Comparison of ENCODE assay signal across 19 cellular contexts in the genomic region with DNA sequence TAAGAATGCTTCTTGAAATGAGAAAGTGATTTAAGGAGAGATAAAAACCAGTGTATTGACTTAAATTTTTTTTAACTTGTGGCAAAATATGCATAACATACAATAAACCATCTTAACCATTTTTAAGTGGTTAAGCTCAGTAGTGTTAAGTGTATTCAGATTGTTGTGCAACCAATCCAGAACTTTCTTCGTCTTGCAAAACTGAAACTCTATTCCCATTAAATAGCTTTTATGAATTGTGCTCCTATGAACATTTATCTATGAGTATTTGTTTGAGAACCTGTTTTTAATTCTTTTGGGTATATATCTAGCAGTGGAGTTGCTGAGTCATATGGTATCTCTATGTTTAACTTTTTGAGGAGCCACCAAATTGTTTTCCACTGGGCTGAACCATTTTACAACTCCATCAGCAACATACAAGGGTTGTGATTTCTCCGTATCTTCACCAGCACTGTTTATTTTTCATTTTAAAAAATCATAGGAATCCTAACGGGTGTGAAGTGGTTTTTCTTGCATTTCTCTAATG.
DNase-seq lines count a peak whose midpoint lies in the region; ATAC-seq and TF ChIP-seq lines count a peak whose summit lies in the region.
"Had no signal": no experiment of that assay in that cellular context is flagged by ENCODE, and none has a peak within 500 bp of the region (broad histone marks: within the 10 kb centered on the region; RNA-seq: fewer than 3 reads in every experiment).

No MANE protein-coding gene starts in this region.

- no peaks in the 10 kb centered on the region for H4K20me1 ChIP-seq in GM23248 (ENCODE audit: insufficient read depth)
- H4K20me1 ChIP-seq: BLaER1 had no signal

- H3K27ac ChIP-seq in GM23248 = no peak overlapping the region
- H3K27ac ChIP-seq: 22Rv1, BLaER1, C4-2B had no signal

- no peak overlapping the region for H3K27ac Mint-ChIP-seq in activated CD4-positive, alpha-beta T cell treated with anti-CD3 and anti-CD28 coated beads, Interleukin-2, amount 10 ng/mL, durations not matched to agents 24 days and 14 days
- H3K27ac Mint-ChIP-seq in activated CD8-positive, alpha-beta memory T cell treated with anti-CD3 and anti-CD28 coated beads, Interleukin-2, amount 10 ng/mL, durations not matched to agents 7 days and 5 days = no peak overlapping the region
- H3K27ac Mint-ChIP-seq in MCF 10A (ENCODE audit: low read depth, unreplicated experiment) = no peak overlapping the region
- H3K27ac Mint-ChIP-seq: B cell; CD4-positive, CD25-positive, alpha-beta regulatory T cell; CD8-positive, alpha-beta T cell had no signal

- in situ Hi-C loops in GM23248 (cut with MboI) = no loop called here

- H3K9me3 ChIP-seq in GM23248 (ENCODE audit: low read depth) (no peaks in the 10 kb centered on the region), adipocyte (ENCODE audit: control insufficient read depth, low read length) (no peaks in the 10 kb centered on the region)
- H3K9me3 ChIP-seq: BLaER1, Caco-2 had no signal

- intact Hi-C loops in activated CD4-positive, alpha-beta T cell treated with anti-CD3 and anti-CD28 coated beads, Interleukin-2, amount 10 ng/mL, durations not matched to agents 24 days and 14 days (cut with micrococcal nuclease) = no loop called here
- intact Hi-C loops in MCF 10A (cut with micrococcal nuclease) = no loop called here

- no peaks in the 10 kb centered on the region for H3K9me2 ChIP-seq in GM23248 (ENCODE audit: insufficient read depth)

- H3F3A ChIP-seq in GM23248 (ENCODE audit: insufficient read depth) = no peaks in the 10 kb centered on the region

- H3K27me3 Mint-ChIP-seq in activated CD4-positive, alpha-beta T cell treated with anti-CD3 and anti-CD28 coated beads, Interleukin-2, amount 10 ng/mL, durations not matched to agents 24 days and 14 days = peaks cover 7% of the 10 kb centered on the region
- H3K27me3 Mint-ChIP-seq in activated CD8-positive, alpha-beta memory T cell treated with anti-CD3 and anti-CD28 coated beads, Interleukin-2, amount 10 ng/mL, durations not matched to agents 7 days and 5 days = peaks cover 3% of the 10 kb centered on the region
- peaks cover 45% of the 10 kb centered on the region for H3K27me3 Mint-ChIP-seq in MCF 10A (ENCODE audit: insufficient read depth, unreplicated experiment)

- DNase-seq in GM23248 = peak; percentile 17
- peak; percentile 22 for DNase-seq in adipocyte (ENCODE audit: low read depth)
- peak; percentile 38 for DNase-seq in fibroblast of gingiva (ENCODE audit: low read depth)
- DNase-seq in fibroblast of villous mesenchyme (ENCODE audit: low read depth) = peak; percentile 30
- no peak for DNase-seq in activated CD4-positive, alpha-beta T cell treated with anti-CD3 and anti-CD28 coated beads, Interleukin-2, amount 10 ng/mL, durations not matched to agents 24 days and 14 days
- DNase-seq in activated CD8-positive, alpha-beta memory T cell treated with anti-CD3 and anti-CD28 coated beads, Interleukin-2, amount 10 ng/mL, durations not matched to agents 7 days and 5 days = no peak
- no peak for DNase-seq in MCF 10A (ENCODE audit: unreplicated experiment)
- DNase-seq: Caco-2; CD4-positive, CD25-positive, alpha-beta regulatory T cell; CD8-positive, alpha-beta T cell; DMS153; DND-41; H7; HCEC 1CT had no signal

- no peak overlapping the region for H3K4me3 Mint-ChIP-seq in activated CD4-positive, alpha-beta T cell treated with anti-CD3 and anti-CD28 coated beads, Interleukin-2, amount 10 ng/mL, durations not matched to agents 24 days and 14 days
- H3K4me3 Mint-ChIP-seq in activated CD8-positive, alpha-beta memory T cell treated with anti-CD3 and anti-CD28 coated beads, Interleukin-2, amount 10 ng/mL, durations not matched to agents 7 days and 5 days = no peak overlapping the region
- no peak overlapping the region for H3K4me3 Mint-ChIP-seq in MCF 10A (ENCODE audit: unreplicated experiment)
- H3K4me3 Mint-ChIP-seq: B cell; CD4-positive, CD25-positive, alpha-beta regulatory T cell; CD8-positive, alpha-beta T cell had no signal

- H3K4me1 ChIP-seq in GM23248 (ENCODE audit: insufficient read depth) (no peaks in the 10 kb centered on the region), adipocyte (ENCODE audit: control insufficient read depth, insufficient read depth, low read length) (no peaks in the 10 kb centered on the region)
- H3K4me1 ChIP-seq: BLaER1, Caco-2 had no signal

- no peaks in the 10 kb centered on the region for H3K9me3 Mint-ChIP-seq in activated CD4-positive, alpha-beta T cell treated with anti-CD3 and anti-CD28 coated beads, Interleukin-2, amount 10 ng/mL, durations not matched to agents 24 days and 14 days
- no peaks in the 10 kb centered on the region for H3K9me3 Mint-ChIP-seq in activated CD8-positive, alpha-beta memory T cell treated with anti-CD3 and anti-CD28 coated beads, Interleukin-2, amount 10 ng/mL, durations not matched to agents 7 days and 5 days (ENCODE audit: low read depth)
- no peaks in the 10 kb centered on the region for H3K9me3 Mint-ChIP-seq in MCF 10A (ENCODE audit: unreplicated experiment)
- H3K9me3 Mint-ChIP-seq: CD8-positive, alpha-beta T cell had no signal

- H3K36me3 Mint-ChIP-seq in activated CD4-positive, alpha-beta T cell treated with anti-CD3 and anti-CD28 coated beads, Interleukin-2, amount 10 ng/mL, durations not matched to agents 24 days and 14 days (ENCODE audit: low read depth) = no peaks in the 10 kb centered on the region
- H3K36me3 Mint-ChIP-seq in activated CD8-positive, alpha-beta memory T cell treated with anti-CD3 and anti-CD28 coated beads, Interleukin-2, amount 10 ng/mL, durations not matched to agents 7 days and 5 days = no peaks in the 10 kb centered on the region
- no peaks in the 10 kb centered on the region for H3K36me3 Mint-ChIP-seq in MCF 10A (ENCODE audit: insufficient read depth, unreplicated experiment)
- H3K36me3 Mint-ChIP-seq: CD4-positive, CD25-positive, alpha-beta regulatory T cell; CD8-positive, alpha-beta T cell had no signal

- ATAC-seq in activated CD8-positive, alpha-beta memory T cell treated with anti-CD3 and anti-CD28 coated beads, Interleukin-2, amount 10 ng/mL, durations not matched to agents 7 days and 5 days = no peak
- ATAC-seq in HG03457 (IDR thresholded peaks at IDR 0.05; ENCODE audit: unreplicated experiment) = no peak
- ATAC-seq: CD8-positive, alpha-beta T cell had no signal

- 48 to 55% methylated on average over 3 of the region's 3 CpGs for WGBS in GM23248 (ENCODE audit: low coverage in 1 of 2, low lambda C conversion rate in 2 of 2, missing lambda C conversion rate in 2 of 2), 2 experiments

- H3K27me3 ChIP-seq in GM23248 (replicated peaks; ENCODE audit: insufficient read depth) (no peaks in the 10 kb centered on the region), adipocyte (replicated peaks; ENCODE audit: control insufficient read depth, insufficient read depth, low read length) (no peaks in the 10 kb centered on the region)
- H3K27me3 ChIP-seq: BLaER1 had no signal

- no peaks in the 10 kb centered on the region for H3K79me2 ChIP-seq in GM23248 (ENCODE audit: insufficient read depth)

- H3K36me3 ChIP-seq in GM23248 (ENCODE audit: low read depth) = no peaks in the 10 kb centered on the region
- no peaks in the 10 kb centered on the region for H3K36me3 ChIP-seq in adipocyte (ENCODE audit: control insufficient read depth, insufficient read depth, low read length, severe bottlenecking)
- H3K36me3 ChIP-seq: BLaER1 had no signal

- no peak for TF ChIP-seq CTCF in fibroblast of villous mesenchyme (IDR thresholded peaks at IDR 0.05; ENCODE audit: insufficient read depth, low read depth, low read length)
- TF ChIP-seq CTCF in MCF 10A (IDR thresholded peaks at IDR 0.05; ENCODE audit: unreplicated experiment) = no peak

- H3K9ac ChIP-seq in GM23248 (no peak overlapping the region), adipocyte (ENCODE audit: low read length) (no peak overlapping the region)
- H3K9ac ChIP-seq: BLaER1 had no signal

- BruUV-seq in MCF 10A (replicated peaks; lab: Mats Ljungman, UMichigan) = no TSS peak

- POLR2A ChIA-PET in MCF 10A (lab: Yijun Ruan, JAX) = no interaction called here

- CTCF ChIA-PET in activated CD8-positive, alpha-beta memory T cell treated with anti-CD3 and anti-CD28 coated beads, Interleukin-2, amount 10 ng/mL, durations not matched to agents 7 days and 5 days (lab: Charles Lee) = no interaction called here
- CTCF ChIA-PET in MCF 10A (lab: Yijun Ruan, JAX) = no interaction called here

- no peak overlapping the region for H3K4me2 ChIP-seq in GM23248 (ENCODE audit: unreplicated experiment)
- H3K4me2 ChIP-seq: BLaER1 had no signal

- no peak overlapping the region for H2AFZ ChIP-seq in GM23248

- no peaks in the 10 kb centered on the region for H3K4me1 Mint-ChIP-seq in activated CD4-positive, alpha-beta T cell treated with anti-CD3 and anti-CD28 coated beads, Interleukin-2, amount 10 ng/mL, durations not matched to agents 24 days and 14 days
- H3K4me1 Mint-ChIP-seq in activated CD8-positive, alpha-beta memory T cell treated with anti-CD3 and anti-CD28 coated beads, Interleukin-2, amount 10 ng/mL, durations not matched to agents 7 days and 5 days = no peaks in the 10 kb centered on the region
- no peaks in the 10 kb centered on the region for H3K4me1 Mint-ChIP-seq in MCF 10A (ENCODE audit: insufficient read depth, unreplicated experiment)
- H3K4me1 Mint-ChIP-seq: B cell; CD4-positive, CD25-positive, alpha-beta regulatory T cell had no signal

- H3K4me3 ChIP-seq in GM23248 (no peak overlapping the region), adipocyte (ENCODE audit: low read length) (no peak overlapping the region), fibroblast of villous mesenchyme (ENCODE audit: low read depth, low read length) (no peak overlapping the region)
- H3K4me3 ChIP-seq: BLaER1 had no signal

Comparison
In these comparisons a context has a peak if more than half of its experiments do, and no peak if none do; other contexts are left out.
1. DNase-seq: peak in GM23248 (single experiment), adipocyte (single experiment), fibroblast of gingiva (single experiment) and fibroblast of villous mesenchyme (single experiment); none in activated CD4-positive, alpha-beta T cell treated with anti-CD3 and anti-CD28 coated beads, Interleukin-2, amount 10 ng/mL, durations not matched to agents 24 days and 14 days (single experiment), activated CD8-positive, alpha-beta memory T cell treated with anti-CD3 and anti-CD28 coated beads, Interleukin-2, amount 10 ng/mL, durations not matched to agents 7 days and 5 days (single experiment) and MCF 10A (single experiment).